15 cellular contexts compared by ENCODE assay signal in genomic region chr4:64784125-64784524, GRCh38.
DNase-seq lines count a peak whose midpoint lies in the region; ATAC-seq lines count a peak whose summit lies in the region.
"Had no signal": no experiment of that assay in that cellular context is flagged by ENCODE, and none has a peak within 500 bp of the region (broad histone marks: within the 10 kb centered on the region; RNA-seq: fewer than 3 reads in every experiment).

No MANE protein-coding gene starts in this region.

- ATAC-seq in Right ventricle myocardium superior (ENCODE audit: poor library complexity): no peak
- ATAC-seq: stimulated activated effector memory CD8-positive, alpha-beta T cell treated with anti-CD3 and anti-CD28 coated beads, Interleukin-12 subunit alpha, Interleukin-12 subunit beta, amount 100 ng/mL, for 72 hours had no signal

- peak; percentile 6 for DNase-seq in NCI-H82 (lab: John Stamatoyannopoulos, UW)
- DNase-seq in NCI-H82 treated with DMSO at 0.1 percent for 48 hours (lab: John Stamatoyannopoulos, UW; ENCODE audit: unreplicated experiment): no peak
- DNase-seq in NCI-H446 treated with DMSO at 0.1 percent for 48 hours (lab: John Stamatoyannopoulos, UW): peak; percentile 43
- DNase-seq in epithelial cell of prostate (ENCODE audit: low read depth, low spot score): peak; percentile 3
- DNase-seq in stromal cell of bone marrow (ENCODE audit: low read depth): peak; percentile 36
- DNase-seq in NCI-H748 (lab: John Stamatoyannopoulos, UW; ENCODE audit: unreplicated experiment): no peak
- no peak for DNase-seq in NOMO-1 treated with DMSO at 0.1 percent for 48 hours (lab: John Stamatoyannopoulos, UW; ENCODE audit: unreplicated experiment)
- no peak for DNase-seq in Right ventricle myocardium superior
- DNase-seq: adrenal gland; effector CD4-positive, alpha-beta T cell; GDM1; Kasumi-1; WERI-Rb-1 had no signal

- intact Hi-C loops in Right ventricle myocardium superior (cut with DNase I): no loop called here

- peak overlapping the region; percentile 37 for H3K27ac ChIP-seq in epithelial cell of prostate
- H3K27ac ChIP-seq: adrenal gland, SK-N-MC, WERI-Rb-1 had no signal

Comparison
In these comparisons a context has a peak if more than half of its experiments do, and no peak if none do; other contexts are left out.
1. DNase-seq: peak in NCI-H82 (single experiment), NCI-H446 treated with DMSO at 0.1 percent for 48 hours (single experiment), epithelial cell of prostate (single experiment) and stromal cell of bone marrow (single experiment); none in NCI-H82 treated with DMSO at 0.1 percent for 48 hours (single experiment), NCI-H748 (single experiment), NOMO-1 treated with DMSO at 0.1 percent for 48 hours (single experiment) and Right ventricle myocardium superior (single experiment).